Comparison of ENCODE assay signal across 19 cellular contexts in the genomic region with DNA sequence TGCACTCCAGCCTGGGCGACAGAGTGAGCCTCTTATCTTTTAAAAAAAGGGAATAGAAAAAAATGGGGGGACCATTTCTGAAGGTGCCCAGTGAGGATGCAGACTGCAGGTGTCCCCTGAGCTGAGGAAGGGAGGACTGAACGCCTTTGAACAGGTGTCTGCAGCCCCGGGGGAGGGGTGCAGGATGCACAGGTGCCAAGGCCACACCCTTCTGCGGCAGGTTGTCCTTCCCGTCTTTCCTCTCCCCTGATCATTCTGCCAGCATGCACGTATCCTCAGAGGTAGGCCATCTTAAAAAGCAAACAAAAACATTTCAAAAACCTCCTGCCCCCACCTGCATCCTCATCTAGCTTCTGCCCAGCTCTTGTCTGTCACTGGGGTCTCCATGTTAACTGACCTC.
"Had no signal": no experiment of that assay in that cellular context is flagged by ENCODE, and none has a peak within 500 bp of the region (broad histone marks: within the 10 kb centered on the region; RNA-seq: fewer than 3 reads in every experiment).

No MANE protein-coding gene starts in this region.

- DNase-seq: activated CD4-positive, alpha-beta T cell treated with anti-CD3 and anti-CD28 coated beads, Interleukin-2, amount 10 ng/mL, durations not matched to agents 7 days and 5 days; activated CD8-positive, alpha-beta memory T cell treated with anti-CD3 and anti-CD28 coated beads, Interleukin-2, amount 50 U/mL, for 48 hours; activated T-cell treated with anti-CD3 and anti-CD28 coated beads, Interleukin-2, amount 50 U/mL, for 72 hours; anterior cingulate cortex; brain microvascular endothelial cell; effector memory CD4-positive, alpha-beta T cell; foreskin melanocyte; kidney glomerular epithelial cell; mesendoderm; stimulated activated CD4-positive, alpha-beta T cell treated with anti-CD3 and anti-CD28 coated beads, Interleukin-15, amount 100 ng/mL, for 24 hours; stimulated activated CD4-positive, alpha-beta T cell treated with anti-CD3 and anti-CD28 coated beads, Interleukin-4, amount 100 ng/mL, for 1 hour; stimulated activated naive CD4-positive, alpha-beta T cell treated with Interleukin-2 at 50 U/mL for 16 hours; substantia nigra had no signal

- H3K4me1 ChIP-seq: right atrium auricular region, tibial nerve, vagina had no signal

- H3K4me3 Mint-ChIP-seq: activated CD4-positive, alpha-beta T cell treated with anti-CD3 and anti-CD28 coated beads, Interleukin-2, amount 10 ng/mL, durations not matched to agents 7 days and 5 days; activated T-cell treated with anti-CD3 and anti-CD28 coated beads, Interleukin-2, amount 50 U/mL, for 72 hours; dendritic cell treated with granulocyte-macrophage colony-stimulating factor and Interleukin-4, amounts not matched to agents 40 ng/mL and 50 ng/mL, for 4 days; nephron had no signal

- H3K4me3 ChIP-seq: right atrium auricular region, tibial nerve, vagina had no signal

- ATAC-seq: activated T-cell treated with anti-CD3 and anti-CD28 coated beads, Interleukin-2, amount 50 U/mL, for 72 hours had no signal

- H3K27me3 Mint-ChIP-seq: activated CD4-positive, alpha-beta T cell treated with anti-CD3 and anti-CD28 coated beads, Interleukin-2, amount 10 ng/mL, durations not matched to agents 7 days and 5 days; dendritic cell treated with granulocyte-macrophage colony-stimulating factor and Interleukin-4, amounts not matched to agents 40 ng/mL and 50 ng/mL, for 4 days; progenitor cell of endocrine pancreas had no signal

- H3K27ac Mint-ChIP-seq: activated T-cell treated with anti-CD3 and anti-CD28 coated beads, Interleukin-2, amount 50 U/mL, for 72 hours; dendritic cell treated with granulocyte-macrophage colony-stimulating factor and Interleukin-4, amounts not matched to agents 40 ng/mL and 50 ng/mL, for 4 days; progenitor cell of endocrine pancreas had no signal

- H3K36me3 ChIP-seq: right atrium auricular region, vagina had no signal

- H3K9me3 Mint-ChIP-seq: activated CD4-positive, alpha-beta T cell treated with anti-CD3 and anti-CD28 coated beads, Interleukin-2, amount 10 ng/mL, durations not matched to agents 7 days and 5 days; activated T-cell treated with anti-CD3 and anti-CD28 coated beads, Interleukin-2, amount 50 U/mL, for 72 hours; dendritic cell treated with granulocyte-macrophage colony-stimulating factor and Interleukin-4, amounts not matched to agents 40 ng/mL and 50 ng/mL, for 4 days; nephron had no signal

- H3K9me3 ChIP-seq: right atrium auricular region, tibial nerve, vagina had no signal
